ENCODE assay signal across 8 cellular contexts in genomic region chr3:173529062-173529711, GRCh38.
A peak's percentile ranks its signal among the peaks of the same experiment; 100 is the strongest.
DNase-seq lines count a peak whose midpoint lies in the region; ATAC-seq, FAIRE-seq and TF ChIP-seq lines count a peak whose summit lies in the region.

No MANE protein-coding gene starts in this region.

- no peak overlapping the region for H3K27ac Mint-ChIP-seq in activated CD4-positive, alpha-beta memory T cell treated with anti-CD3 and anti-CD28 coated beads, Interleukin-2, amount 10 ng/mL, durations not matched to agents 7 days and 5 days

- H3K4me3 Mint-ChIP-seq in activated CD4-positive, alpha-beta memory T cell treated with anti-CD3 and anti-CD28 coated beads, Interleukin-2, amount 10 ng/mL, durations not matched to agents 7 days and 5 days: no peak overlapping the region

- no peaks in the 10 kb centered on the region for H3K36me3 ChIP-seq in prostate gland

- FAIRE-seq in RCC 7860 (lab: Jason Lieb, UNC): no peak

- POLR2A ChIA-PET in activated CD4-positive, alpha-beta memory T cell treated with anti-CD3 and anti-CD28 coated beads, Interleukin-2, amount 10 ng/mL, durations not matched to agents 7 days and 5 days (lab: Charles Lee): no interaction called here

- no peak for TF ChIP-seq CTCF in prostate gland (IDR thresholded peaks at IDR 0.05)

- no peak overlapping the region for H3K4me3 ChIP-seq in prostate gland

- CTCF ChIA-PET in activated CD4-positive, alpha-beta memory T cell treated with anti-CD3 and anti-CD28 coated beads, Interleukin-2, amount 10 ng/mL, durations not matched to agents 7 days and 5 days (lab: Charles Lee): no interaction called here

- no peaks in the 10 kb centered on the region for H3K27me3 Mint-ChIP-seq in activated CD4-positive, alpha-beta memory T cell treated with anti-CD3 and anti-CD28 coated beads, Interleukin-2, amount 10 ng/mL, durations not matched to agents 7 days and 5 days

- WGBS in prostate gland: 55% methylated on average over 8 of the region's 8 CpGs

- H3K9me3 Mint-ChIP-seq in activated CD4-positive, alpha-beta memory T cell treated with anti-CD3 and anti-CD28 coated beads, Interleukin-2, amount 10 ng/mL, durations not matched to agents 7 days and 5 days: peaks cover 12% of the 10 kb centered on the region

- no peaks in the 10 kb centered on the region for H3K9me3 ChIP-seq in prostate gland

- DNase-seq in AML-193 (lab: John Stamatoyannopoulos, UW) (peak; percentile 32 to 58), RCC 7860 (ENCODE audit: low spot score) (peak; percentile 24), iPS-NIHi7 (ENCODE audit: extremely low spot score) (peak; percentile 67), prostate gland (ENCODE audit: low spot score) (no peak), T-helper 9 cell (no peak)
- DNase-seq in activated CD4-positive, alpha-beta memory T cell treated with anti-CD3 and anti-CD28 coated beads, Interleukin-2, amount 10 ng/mL, durations not matched to agents 7 days and 5 days: no peak

- ATAC-seq in GM19035 (IDR thresholded peaks at IDR 0.05; ENCODE audit: unreplicated experiment) (peak; percentile 99), HG03139 (IDR thresholded peaks at IDR 0.05; ENCODE audit: unreplicated experiment) (peak; percentile 97)

- H3K27ac ChIP-seq in prostate gland: no peak overlapping the region

- H3K4me1 ChIP-seq in prostate gland (replicated peaks): no peaks in the 10 kb centered on the region

- TF ChIP-seq POLR2A in prostate gland (IDR thresholded peaks at IDR 0.05): no peak

- no peaks in the 10 kb centered on the region for H3K27me3 ChIP-seq in prostate gland (replicated peaks; ENCODE audit: insufficient read depth)

- intact Hi-C loops in prostate gland (cut with DNase I): no loop called here

- H3K36me3 Mint-ChIP-seq in activated CD4-positive, alpha-beta memory T cell treated with anti-CD3 and anti-CD28 coated beads, Interleukin-2, amount 10 ng/mL, durations not matched to agents 7 days and 5 days (ENCODE audit: low read depth): no peaks in the 10 kb centered on the region

- H3K4me1 Mint-ChIP-seq in activated CD4-positive, alpha-beta memory T cell treated with anti-CD3 and anti-CD28 coated beads, Interleukin-2, amount 10 ng/mL, durations not matched to agents 7 days and 5 days: no peaks in the 10 kb centered on the region

Comparison
In these comparisons a context has a peak if more than half of its experiments do, and no peak if none do; other contexts are left out.
1. DNase-seq: peak in AML-193 (2 of 2), RCC 7860 (single experiment) and iPS-NIHi7 (single experiment); none in prostate gland (single experiment), T-helper 9 cell (single experiment) and activated CD4-positive, alpha-beta memory T cell treated with anti-CD3 and anti-CD28 coated beads, Interleukin-2, amount 10 ng/mL, durations not matched to agents 7 days and 5 days (single experiment).